In the genomic region with DNA sequence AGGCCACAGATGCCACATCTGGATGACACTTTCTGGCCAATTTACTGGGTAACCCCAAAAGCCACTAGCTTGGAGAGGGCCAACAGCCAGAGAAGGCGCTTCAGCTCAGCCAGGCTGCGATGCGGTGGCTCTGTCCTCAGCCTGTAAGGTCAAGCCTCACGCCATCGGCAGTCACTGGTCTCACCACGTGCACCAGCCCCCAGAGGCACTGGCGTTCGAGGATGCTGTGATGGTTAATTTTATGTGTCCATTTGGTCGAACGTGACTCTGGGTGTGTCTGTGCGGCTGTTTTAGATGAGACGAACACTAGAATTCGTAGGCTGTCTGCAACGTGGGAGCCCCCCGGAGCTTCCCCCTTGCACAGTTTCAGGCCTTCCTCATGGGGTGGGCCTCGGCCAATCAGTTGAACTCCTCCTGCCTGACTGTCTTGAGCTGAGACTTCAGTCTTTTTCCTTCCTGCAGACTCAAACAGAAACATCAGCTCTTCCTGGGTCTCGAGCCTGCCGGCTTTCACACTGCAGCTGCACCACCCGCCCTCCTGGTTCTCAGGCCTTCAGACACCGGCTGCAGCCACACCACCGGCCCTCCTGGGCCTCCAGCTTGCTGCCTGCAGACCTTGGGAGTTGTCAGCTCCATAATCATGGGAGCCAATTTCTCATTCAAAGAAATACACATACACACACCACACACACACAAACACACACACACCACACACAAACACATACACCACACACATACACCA, we compare ENCODE assay signal across 20 cellular contexts. TPM values are rescaled to one million over a fixed set of nuclear protein-coding genes. Genes with fewer than 3 reads are reported as not detected.
DNase-seq lines count a peak whose midpoint lies in the region; ATAC-seq, FAIRE-seq and TF ChIP-seq lines count a peak whose summit lies in the region.
"Had no signal": no experiment of that assay in that cellular context is flagged by ENCODE, and none has a peak within 500 bp of the region (broad histone marks: within the 10 kb centered on the region; RNA-seq: fewer than 3 reads in every experiment).

No MANE protein-coding gene starts in this region.

- intact Hi-C loops in IMR-90 (cut with micrococcal nuclease) = no loop called here
- intact Hi-C loops in activated CD4-positive, alpha-beta memory T cell treated with anti-CD3 and anti-CD28 coated beads for 36 hours (cut with micrococcal nuclease) = no loop called here
- intact Hi-C loops in kidney (cut with DNase I) = no loop called here

- no peaks in the 10 kb centered on the region for H3K4me1 Mint-ChIP-seq in activated CD4-positive, alpha-beta memory T cell treated with anti-CD3 and anti-CD28 coated beads for 36 hours (ENCODE audit: low read depth)
- peaks cover 12% of the 10 kb centered on the region for H3K4me1 Mint-ChIP-seq in neural progenitor cell
- H3K4me1 Mint-ChIP-seq: activated B cell treated with CpG ODN at 0.5 μM for 24 hours had no signal

- H2AFZ ChIP-seq in IMR-90 (replicated peaks; ENCODE audit: low read length, poor library complexity) = peak overlapping the region; percentile 41
- H2AFZ ChIP-seq in neural progenitor cell (replicated peaks) = no peak overlapping the region
- H2AFZ ChIP-seq: parathyroid adenoma had no signal

- TF ChIP-seq CTCF in IMR-90 (conservative IDR thresholded peaks at IDR 0.05; ENCODE audit: low read depth, low read length) (no peak), neural progenitor cell (IDR thresholded peaks at IDR 0.05) (no peak), kidney (IDR thresholded peaks at IDR 0.05; ENCODE audit: borderline replicate concordance, extremely low read depth, insufficient read depth) (no peak)

- in situ Hi-C loops in IMR-90 (cut with MboI; ENCODE audit: low sequenced_read_pairs) = no loop called here

- no peak overlapping the region; the same call in 1 of the 2 replicates for H3K14ac ChIP-seq in IMR-90 (replicated peaks; ENCODE audit: low read depth, low read length)

- H3K4me1 ChIP-seq in IMR-90 (ENCODE audit: control insufficient read depth, insufficient read depth, low read length) (no peaks in the 10 kb centered on the region), neural progenitor cell (no peaks in the 10 kb centered on the region), kidney (ENCODE audit: control insufficient read depth in 1 of 2, insufficient read depth in 1 of 2, low read depth in 1 of 2, low read length in 2 of 2) (no peaks in the 10 kb centered on the region)
- H3K4me1 ChIP-seq: Caco-2, esophagus muscularis mucosa, gastrocnemius medialis, parathyroid adenoma had no signal

- no peak for ATAC-seq in IMR-90 (ENCODE audit: low read depth)
- ATAC-seq: gastrocnemius medialis had no signal

- H3K4me3 ChIP-seq in IMR-90 (ENCODE audit: insufficient read depth, low read depth, low read length) = no peak overlapping the region
- no peak overlapping the region for H3K4me3 ChIP-seq in neural progenitor cell
- no peak overlapping the region for H3K4me3 ChIP-seq in kidney (ENCODE audit: low read length in 2 of 2)
- H3K4me3 ChIP-seq: esophagus muscularis mucosa, gastrocnemius medialis had no signal

- POLR2A ChIA-PET in IMR-90 (lab: Charles Lee; ENCODE audit: unreplicated experiment) = no interaction called here
- POLR2A ChIA-PET in activated CD4-positive, alpha-beta memory T cell treated with anti-CD3 and anti-CD28 coated beads for 36 hours (lab: Charles Lee) = interaction anchor here (0.5 kb wide), 2 partner anchors 36 to 132 kb away, joined by 3 to 6 read pairs; no protein-coding TSS in a partner anchor

- H3K36me3 Mint-ChIP-seq in activated CD4-positive, alpha-beta memory T cell treated with anti-CD3 and anti-CD28 coated beads for 36 hours = no peaks in the 10 kb centered on the region
- no peaks in the 10 kb centered on the region for H3K36me3 Mint-ChIP-seq in neural progenitor cell

- H3K9me3 ChIP-seq in IMR-90 (ENCODE audit: control insufficient read depth, insufficient read depth, low read length) (no peaks in the 10 kb centered on the region), neural progenitor cell (ENCODE audit: low read depth) (no peaks in the 10 kb centered on the region), kidney (ENCODE audit: control insufficient read depth in 1 of 2, low read length in 2 of 2) (no peaks in the 10 kb centered on the region)
- H3K9me3 ChIP-seq: Caco-2, esophagus muscularis mucosa, gastrocnemius medialis had no signal

- peaks cover 7% of the 10 kb centered on the region for H3F3A ChIP-seq in neural progenitor cell (ENCODE audit: low read depth)

- H3K4me2 ChIP-seq in IMR-90 (ENCODE audit: low read depth, low read length) = no peak overlapping the region
- no peak overlapping the region for H3K4me2 ChIP-seq in neural progenitor cell

- no peak overlapping the region for H3K23ac ChIP-seq in IMR-90 (ENCODE audit: low read depth, low read length)

- no peak overlapping the region for H4K91ac ChIP-seq in IMR-90 (ENCODE audit: insufficient read depth, low read depth, low read length)

- H3K27ac ChIP-seq in IMR-90 (ENCODE audit: insufficient read depth, low read length) (no peak overlapping the region), neural progenitor cell (no peak overlapping the region), kidney (ENCODE audit: low read depth in 2 of 2, low read length in 2 of 2) (no peak overlapping the region)
- H3K27ac ChIP-seq: esophagus muscularis mucosa, gastrocnemius medialis, parathyroid adenoma had no signal

- H2BK5ac ChIP-seq in IMR-90 (ENCODE audit: low read depth, low read length, poor library complexity, severe bottlenecking) = peak overlapping the region; percentile 90

- TF ChIP-seq POLR2A in IMR-90 (IDR thresholded peaks at IDR 0.05; ENCODE audit: low read depth, low read length) = no peak

- H4K20me1 ChIP-seq in IMR-90 (ENCODE audit: insufficient read depth, low read length) (no peaks in the 10 kb centered on the region), neural progenitor cell (ENCODE audit: low read depth) (no peaks in the 10 kb centered on the region)

- no peak overlapping the region for H3K4ac ChIP-seq in IMR-90 (ENCODE audit: low read depth, low read length)

- peaks cover 4% of the 10 kb centered on the region for H3K9me1 ChIP-seq in IMR-90 (ENCODE audit: insufficient read depth, low read length)

- dilution Hi-C loops in IMR-90 (cut with HindIII; ENCODE audit: low sequenced_read_pairs, unreplicated experiment) = no loop called here

- H3K79me2 ChIP-seq in neural progenitor cell (ENCODE audit: low read depth) = no peaks in the 10 kb centered on the region
- H3K79me2 ChIP-seq: parathyroid adenoma had no signal

- H3K36me3 ChIP-seq in IMR-90 (ENCODE audit: control insufficient read depth, insufficient read depth, low read length) (no peaks in the 10 kb centered on the region), neural progenitor cell (no peaks in the 10 kb centered on the region), kidney (ENCODE audit: control insufficient read depth in 1 of 2, insufficient read depth in 2 of 2, low read length in 2 of 2) (no peaks in the 10 kb centered on the region)
- H3K36me3 ChIP-seq: esophagus muscularis mucosa, gastrocnemius medialis had no signal

- H3K9me3 Mint-ChIP-seq in activated CD4-positive, alpha-beta memory T cell treated with anti-CD3 and anti-CD28 coated beads for 36 hours = no peaks in the 10 kb centered on the region
- peaks cover 4% of the 10 kb centered on the region for H3K9me3 Mint-ChIP-seq in neural progenitor cell

- no peak overlapping the region for H3K18ac ChIP-seq in IMR-90 (ENCODE audit: low read depth, low read length)

- H2AK9ac ChIP-seq in IMR-90 (replicated peaks; ENCODE audit: low read depth, low read length, poor library complexity) = no peak overlapping the region

- no peak overlapping the region for H3K4me3 Mint-ChIP-seq in activated CD4-positive, alpha-beta memory T cell treated with anti-CD3 and anti-CD28 coated beads for 36 hours
- peak overlapping the region; percentile 25 for H3K4me3 Mint-ChIP-seq in neural progenitor cell
- H3K4me3 Mint-ChIP-seq: activated B cell treated with CpG ODN at 0.5 μM for 24 hours had no signal

- no peaks in the 10 kb centered on the region; a peak in 1 of 4 replicates for H3K79me1 ChIP-seq in IMR-90 (ENCODE audit: low read depth in 1 of 2, low read length in 2 of 2)

- H3K56ac ChIP-seq in IMR-90 (ENCODE audit: extremely low read depth, insufficient read depth, low read length) = no peak overlapping the region

- no peak overlapping the region for H4K5ac ChIP-seq in IMR-90 (ENCODE audit: low read depth, low read length)

- no peak overlapping the region for H2BK15ac ChIP-seq in IMR-90 (ENCODE audit: low read depth, low read length)

- H2AK5ac ChIP-seq in IMR-90 (ENCODE audit: low read depth, low read length) = no peak overlapping the region; the same call in 1 of the 2 replicates

- no peak for TF ChIP-seq RAD21 in IMR-90 (IDR thresholded peaks at IDR 0.05; ENCODE audit: low read length)

- no peak overlapping the region for H4K8ac ChIP-seq in IMR-90 (ENCODE audit: low read depth in 2 of 2, low read length in 2 of 2)

- H2BK120ac ChIP-seq in IMR-90 (ENCODE audit: low read depth, low read length) = no peak overlapping the region

- WGBS in IMR-90 (ENCODE audit: extremely low coverage in 2 of 2, insufficient read length in 1 of 2), 2 experiments = 79% methylated on average over 6 of the region's 21 CpGs; no CpG with 5 or more reads in 1 of the 2 experiments

- FAIRE-seq in kidney (lab: Jason Lieb, UNC) = no peak

- H3K27me3 Mint-ChIP-seq in activated CD4-positive, alpha-beta memory T cell treated with anti-CD3 and anti-CD28 coated beads for 36 hours = peaks cover 6% of the 10 kb centered on the region
- H3K27me3 Mint-ChIP-seq in neural progenitor cell (ENCODE audit: insufficient read depth, low read depth) = peaks cover 13% of the 10 kb centered on the region

- peak; percentile 3 for DNase-seq in NCI-H345 (lab: John Stamatoyannopoulos, UW)
- no peak for DNase-seq in NCI-H345 treated with DMSO at 0.1 percent for 48 hours (lab: John Stamatoyannopoulos, UW; ENCODE audit: unreplicated experiment)
- DNase-seq in IMR-90 = no peak
- DNase-seq in activated CD4-positive, alpha-beta memory T cell treated with anti-CD3 and anti-CD28 coated beads for 36 hours = peak; percentile 22
- DNase-seq in neural progenitor cell (ENCODE audit: low spot score) = peak; percentile 29
- no peak for DNase-seq in kidney
- no peak for DNase-seq in stimulated activated CD4-positive, alpha-beta T cell treated with anti-CD3 and anti-CD28 coated beads, Interleukin-4, amount 100 ng/mL, for 4 hours
- no peak for DNase-seq in stimulated activated CD4-positive, alpha-beta T cell treated with anti-CD3 and anti-CD28 coated beads, Interleukin-1b, Interleukin-23, amount 100 ng/mL, for 48 hours
- DNase-seq: activated B cell treated with CpG ODN at 0.5 μM for 24 hours; effector memory CD4-positive, alpha-beta T cell; gastrocnemius medialis; H7; NCI-H1436 treated with DMSO at 0.1 percent for 48 hours; NCI-H2171; NCI-H748 treated with DMSO at 0.1 percent for 48 hours; OCI-M1; stimulated activated naive CD4-positive, alpha-beta T cell had no signal

- no peak overlapping the region for H3K27ac Mint-ChIP-seq in activated CD4-positive, alpha-beta memory T cell treated with anti-CD3 and anti-CD28 coated beads for 36 hours
- H3K27ac Mint-ChIP-seq in neural progenitor cell = peak overlapping the region; percentile 33
- H3K27ac Mint-ChIP-seq: activated B cell treated with CpG ODN at 0.5 μM for 24 hours had no signal

- no peak overlapping the region for H2BK20ac ChIP-seq in IMR-90 (ENCODE audit: low read depth, low read length)

- no peak overlapping the region for H3K9ac ChIP-seq in IMR-90 (ENCODE audit: low read depth, low read length)
- H3K9ac ChIP-seq in neural progenitor cell = no peak overlapping the region
- no peak overlapping the region for H3K9ac ChIP-seq in kidney (ENCODE audit: low read length in 2 of 2)
- H3K9ac ChIP-seq: parathyroid adenoma had no signal

- CTCF ChIA-PET in IMR-90 (lab: Yijun Ruan, JAX) = no interaction called here
- CTCF ChIA-PET in activated CD4-positive, alpha-beta memory T cell treated with anti-CD3 and anti-CD28 coated beads for 36 hours (lab: Charles Lee) = interaction anchor here (0.6 kb wide), 1 partner anchor 496 kb away, joined by 3 read pairs; no protein-coding TSS in a partner anchor

- H3K27me3 ChIP-seq in IMR-90 (ENCODE audit: control insufficient read depth, insufficient read depth, low read length) = no peaks in the 10 kb centered on the region; the same call in 1 of the 2 replicates
- H3K27me3 ChIP-seq in neural progenitor cell = no peaks in the 10 kb centered on the region
- H3K27me3 ChIP-seq: esophagus muscularis mucosa had no signal

- no TSS peak for BruUV-seq in IMR-90 (replicated peaks; lab: Mats Ljungman, UMichigan)

RNA-seq across cellular contexts. Expression of a gene that starts 41.6 kb away (rescaled TPM):
- total RNA-seq in IMR-90 (2012; rRNA removed) = 0.72 and 0.83 TPM in 2 replicates
- polyA plus RNA-seq in IMR-90 (2012; rRNA removed) = 3.1 and 3.9 TPM in 2 replicates
- polyA plus RNA-seq in IMR-90 (2012; cell fraction: cytosol; rRNA removed) = 3.4 and 7.6 TPM in 2 replicates
- 2.9 and 7.4 TPM in 2 replicates for polyA plus RNA-seq in IMR-90 (2012; cell fraction: nucleus; rRNA removed; ENCODE audit: low replicate concordance)
- under 1 TPM; 0.77 to 0.95 TPM for total RNA-seq in activated CD4-positive, alpha-beta memory T cell treated with anti-CD3 and anti-CD28 coated beads for 36 hours
- total RNA-seq in neural progenitor cell (ENCODE audit: low replicate concordance) = 1.1 and 3.3 TPM in 2 replicates
- total RNA-seq in kidney = 1.8 TPM
- 9.2 TPM for polyA plus RNA-seq in kidney (ENCODE audit: insufficient read depth, low read depth, low replicate concordance)

Comparison
In these comparisons a context has a peak if more than half of its experiments do, and no peak if none do; other contexts are left out.
1. DNase-seq: peak in NCI-H345 (single experiment), activated CD4-positive, alpha-beta memory T cell treated with anti-CD3 and anti-CD28 coated beads for 36 hours (single experiment) and neural progenitor cell (single experiment); none in NCI-H345 treated with DMSO at 0.1 percent for 48 hours (single experiment), IMR-90 (single experiment), kidney (single experiment), stimulated activated CD4-positive, alpha-beta T cell treated with anti-CD3 and anti-CD28 coated beads, Interleukin-4, amount 100 ng/mL, for 4 hours (0 of 2) and stimulated activated CD4-positive, alpha-beta T cell treated with anti-CD3 and anti-CD28 coated beads, Interleukin-1b, Interleukin-23, amount 100 ng/mL, for 48 hours (single experiment).